In genomic region chr22:18956956-18957355, GRCh38 we compare ENCODE assay signal across 8 cellular contexts. TPM values are rescaled to one million over a fixed set of nuclear protein-coding genes. Genes with fewer than 3 reads are reported as not detected.
DNase-seq lines count a peak whose midpoint lies in the region; ATAC-seq and TF ChIP-seq lines count a peak whose summit lies in the region.
"Not testable (repeated sequence)": the region's sequence is repeated elsewhere in the genome, so short reads cannot be mapped to it uniquely, and the experiment has no call there.
"Had no signal": no experiment of that assay in that cellular context is flagged by ENCODE, and none has a peak within 500 bp of the region (broad histone marks: within the 10 kb centered on the region; RNA-seq: fewer than 3 reads in every experiment).

No MANE protein-coding gene starts in this region.

- H3K27ac Mint-ChIP-seq in WTC11: not testable (repeated sequence)

- not testable (repeated sequence) for H3K27me3 ChIP-seq in lower lobe of right lung (ENCODE audit: low read depth); osteoblast (ENCODE audit: insufficient read depth, low read length); upper lobe of right lung

- TF ChIP-seq CTCF in WTC11 (IDR thresholded peaks at IDR 0.05); lower lobe of right lung (IDR thresholded peaks at IDR 0.05); osteoblast (IDR thresholded peaks at IDR 0.05; ENCODE audit: extremely low read depth, low read depth, low read length); upper lobe of right lung (IDR thresholded peaks at IDR 0.05): not testable (repeated sequence)

- not testable (repeated sequence) for H3K4me2 ChIP-seq in osteoblast (ENCODE audit: insufficient read depth, low read length)

- POLR2A ChIA-PET in WTC11 (lab: Charles Lee): not testable (repeated sequence)

- not testable (repeated sequence) for H3K4me1 ChIP-seq in lower lobe of right lung; osteoblast (ENCODE audit: insufficient read depth, low read length); upper lobe of right lung

- not testable (repeated sequence) for H3K4me3 Mint-ChIP-seq in WTC11

- H3K27ac ChIP-seq in lower lobe of right lung; osteoblast (ENCODE audit: low read depth, low read length); upper lobe of right lung: not testable (repeated sequence)

- H2AFZ ChIP-seq in osteoblast (ENCODE audit: low read length): not testable (repeated sequence)

- not testable (repeated sequence) for H3K9me3 Mint-ChIP-seq in WTC11

- not testable (repeated sequence) for H3K79me2 ChIP-seq in osteoblast (ENCODE audit: insufficient read depth, low read length)

- not testable (repeated sequence) for H4K20me1 ChIP-seq in osteoblast (ENCODE audit: insufficient read depth, low read length)

- DNase-seq in WTC11 (ENCODE audit: low spot score) (peak; percentile 8), Right ventricle myocardium superior (peak; percentile 11), left lobe of liver (ENCODE audit: low spot score) (peak; percentile 28), lower lobe of right lung (peak; percentile 31), osteoblast (ENCODE audit: insufficient read length, low spot score, missing footprints) (peak; percentile 34), upper lobe of right lung (peak; percentile 37)

- CTCF ChIA-PET in WTC11 (lab: Charles Lee): interaction anchor here (0.6 to 2.0 kb wide), 4 partner anchors 31 to 1268 kb away, joined by 3 to 8 read pairs (median 4); partner anchors contain the start of gene DGCR6

- not testable (repeated sequence) for H3K27me3 Mint-ChIP-seq in WTC11 (ENCODE audit: low read depth)

- not testable (repeated sequence) for H3K4me1 Mint-ChIP-seq in WTC11

- not testable (repeated sequence) for H3K9me3 ChIP-seq in lower lobe of right lung; osteoblast (ENCODE audit: low read depth, low read length); upper lobe of right lung

- not testable (repeated sequence) for H3K36me3 Mint-ChIP-seq in WTC11

- intact Hi-C loops in Right ventricle myocardium superior (cut with DNase I); lower lobe of right lung (cut with DNase I); upper lobe of right lung (cut with DNase I): not testable (repeated sequence)

- not testable (repeated sequence) for H3K36me3 ChIP-seq in lower lobe of right lung; osteoblast (ENCODE audit: insufficient read depth, low read length); upper lobe of right lung

- ATAC-seq in WTC11; Right ventricle myocardium superior (ENCODE audit: poor library complexity); left lobe of liver; lower lobe of right lung; upper lobe of right lung: not testable (repeated sequence)

- H3K4me3 ChIP-seq in lower lobe of right lung; osteoblast (ENCODE audit: insufficient read depth, low read length); upper lobe of right lung: not testable (repeated sequence)

RNA-seq across cellular contexts. Expression of gene PRODH, which starts 20.9 kb away (rescaled TPM):
- total RNA-seq in WTC11 (2021) (42.6 to 97.3 TPM (median 56.1 TPM) in 3 replicates), Right ventricle myocardium superior (11.9 TPM), left lobe of liver (35.6 TPM), lower lobe of right lung (33.9 TPM), osteoblast (under 0.01 TPM in 1 of 2 replicates, not detected in the other), upper lobe of right lung (60.9 TPM)
- total RNA-seq: CD4-positive, CD25-positive, alpha-beta regulatory T cell; CD8-positive, alpha-beta T cell had no signal

RNA-seq across cellular contexts. Expression of gene DGCR6, which starts 50.8 kb away (rescaled TPM):
- total RNA-seq in WTC11 (2021) (2.4 to 4.7 TPM (median 3.8 TPM) in 3 replicates), Right ventricle myocardium superior (13.8 TPM), left lobe of liver (4.2 TPM), lower lobe of right lung (4.5 TPM), osteoblast (0.59 and 1.1 TPM in 2 replicates), upper lobe of right lung (3.1 TPM)

Comparison
In these comparisons a context has a peak if more than half of its experiments do, and no peak if none do; other contexts are left out.
1. RNA of gene PRODH, which starts 20.9 kb away (total RNA-seq): 42.6 to 97.3 TPM in WTC11, 60.9 TPM in upper lobe of right lung (single experiment), 35.6 TPM in left lobe of liver (single experiment), 33.9 TPM in lower lobe of right lung (single experiment) and 11.9 TPM in Right ventricle myocardium superior (single experiment); under 0.01 TPM in osteoblast; every median in the first group is over 10 times any median in the second.
2. Peak in every context shown above with its lines, with median percentiles within 50 percentile points of each other: DNase-seq.